17 cellular contexts compared by ENCODE assay signal in the genomic region with DNA sequence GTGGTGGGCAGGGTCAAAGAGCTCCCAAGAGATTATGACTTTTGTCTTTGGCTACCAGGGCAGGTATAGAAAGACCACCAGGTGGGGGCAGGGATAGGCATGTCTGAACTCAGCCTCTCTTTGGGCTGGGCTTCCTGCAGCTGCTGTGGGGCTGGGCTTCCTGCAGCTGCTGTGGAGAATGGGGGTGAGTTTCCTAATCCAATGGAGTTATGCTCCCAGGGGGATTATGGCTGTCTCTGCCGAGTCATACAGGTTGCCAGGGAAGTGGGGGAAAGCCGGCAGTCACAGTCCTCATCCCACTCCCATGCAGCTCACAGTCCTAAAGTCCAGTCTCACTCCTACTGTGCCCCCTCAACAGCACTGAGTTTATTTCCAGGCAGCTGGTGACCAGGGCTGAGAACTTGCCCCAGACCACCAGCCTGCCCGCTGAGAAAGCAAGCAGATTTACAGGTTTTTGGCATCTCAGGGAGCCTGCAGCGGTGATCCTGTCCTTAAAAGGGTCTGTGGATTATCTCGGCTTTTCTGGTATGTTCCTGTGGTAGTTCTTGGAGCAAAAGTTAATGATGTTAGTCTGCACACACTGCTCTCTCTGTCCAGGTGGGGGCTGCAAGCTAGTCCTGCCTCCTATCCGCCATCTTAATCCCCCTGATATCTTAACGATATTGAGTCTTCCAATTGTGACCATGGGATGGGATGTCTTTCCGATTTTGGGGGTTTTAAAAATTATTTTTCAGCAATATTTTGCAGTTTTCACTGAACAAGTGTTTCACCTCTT.
DNase-seq lines count a peak whose midpoint lies in the region; ATAC-seq and TF ChIP-seq lines count a peak whose summit lies in the region.
"Had no signal": no experiment of that assay in that cellular context is flagged by ENCODE, and none has a peak within 500 bp of the region (broad histone marks: within the 10 kb centered on the region; RNA-seq: fewer than 3 reads in every experiment).

No MANE protein-coding gene starts in this region.

- no peak overlapping the region for H3K4me3 ChIP-seq in Caco-2 (ENCODE audit: low read depth, low read length)
- H3K4me3 ChIP-seq: HAP-1 had no signal

- H3K27ac Mint-ChIP-seq in Caco-2 (ENCODE audit: unreplicated experiment): no peak overlapping the region

- DNase-seq in NCI-H2171 treated with DMSO at 0.1 percent for 48 hours (lab: John Stamatoyannopoulos, UW): peak; percentile 21
- DNase-seq in NCI-H2171 (lab: John Stamatoyannopoulos, UW): no peak
- peak; percentile 97 for DNase-seq in NCI-H345 treated with DMSO at 0.1 percent for 48 hours (lab: John Stamatoyannopoulos, UW; ENCODE audit: unreplicated experiment)
- DNase-seq in SK-N-DZ (ENCODE audit: low spot score): peak; percentile 1
- no peak for DNase-seq in activated T-cell treated with anti-CD3 and anti-CD28 coated beads, Interleukin-2, amount 50 U/mL, for 4 hours
- no peak for DNase-seq in Caco-2
- no peak for DNase-seq in activated gamma-delta T cell treated with Interleukin-2 at 50 U/mL for 16 hours
- DNase-seq: COR-L47, IMR-90, Karpas-422, MM.1S, NCI-H2029 treated with DMSO at 0.1 percent for 48 hours, NCI-H446 treated with DMSO at 0.1 percent for 48 hours, OCI-M1, SHP77 treated with DMSO at 0.1 percent for 48 hours, T-helper 2 cell had no signal

- H3K4me3 Mint-ChIP-seq in activated T-cell treated with anti-CD3 and anti-CD28 coated beads, Interleukin-2, amount 50 U/mL, for 4 hours: no peak overlapping the region
- H3K4me3 Mint-ChIP-seq in Caco-2 (ENCODE audit: unreplicated experiment): no peak overlapping the region

- no peak for TF ChIP-seq CTCF in Caco-2 (IDR thresholded peaks at IDR 0.05; ENCODE audit: insufficient read depth in 1 of 2, low read depth in 1 of 2, low read length in 1 of 2, severe bottlenecking in 1 of 2, unreplicated experiment in 1 of 2)

- no peaks in the 10 kb centered on the region for H3K4me1 Mint-ChIP-seq in activated T-cell treated with anti-CD3 and anti-CD28 coated beads, Interleukin-2, amount 50 U/mL, for 4 hours (ENCODE audit: low read depth)
- no peaks in the 10 kb centered on the region for H3K4me1 Mint-ChIP-seq in Caco-2 (ENCODE audit: low read depth, unreplicated experiment)

- no peaks in the 10 kb centered on the region for H3K27me3 ChIP-seq in Caco-2 (replicated peaks; ENCODE audit: control insufficient read depth, insufficient read depth, low read length)

- BruUV-seq in Caco-2 (replicated peaks; lab: Mats Ljungman, UMichigan): no TSS peak

- H3K27me3 Mint-ChIP-seq in activated T-cell treated with anti-CD3 and anti-CD28 coated beads, Interleukin-2, amount 50 U/mL, for 4 hours (ENCODE audit: low read depth): peaks cover 2% of the 10 kb centered on the region
- H3K27me3 Mint-ChIP-seq in Caco-2 (ENCODE audit: insufficient read depth, unreplicated experiment): peaks cover 14% of the 10 kb centered on the region

- no peaks in the 10 kb centered on the region for H3K9me3 ChIP-seq in Caco-2
- H3K9me3 ChIP-seq: HAP-1 had no signal

- H3K9me3 Mint-ChIP-seq in activated T-cell treated with anti-CD3 and anti-CD28 coated beads, Interleukin-2, amount 50 U/mL, for 4 hours: peaks cover 3% of the 10 kb centered on the region
- no peaks in the 10 kb centered on the region for H3K9me3 Mint-ChIP-seq in Caco-2 (ENCODE audit: unreplicated experiment)

- no peak for ATAC-seq in activated T-cell treated with anti-CD3 and anti-CD28 coated beads, Interleukin-2, amount 50 U/mL, for 4 hours

- intact Hi-C loops in Caco-2 (cut with micrococcal nuclease; ENCODE audit: unreplicated experiment): no loop called here

- POLR2A ChIA-PET in Caco-2 (lab: Charles Lee): no interaction called here

- CTCF ChIA-PET in Caco-2 (lab: Charles Lee): no interaction called here

- no peaks in the 10 kb centered on the region for H3K36me3 Mint-ChIP-seq in activated T-cell treated with anti-CD3 and anti-CD28 coated beads, Interleukin-2, amount 50 U/mL, for 4 hours (ENCODE audit: insufficient read depth)
- no peaks in the 10 kb centered on the region for H3K36me3 Mint-ChIP-seq in Caco-2 (ENCODE audit: insufficient read depth, unreplicated experiment)

- no peaks in the 10 kb centered on the region for H3K4me1 ChIP-seq in Caco-2
- H3K4me1 ChIP-seq: HAP-1 had no signal

- H3K36me3 ChIP-seq in Caco-2 (ENCODE audit: control insufficient read depth, insufficient read depth, low read length): no peaks in the 10 kb centered on the region
- H3K36me3 ChIP-seq: HAP-1 had no signal

Comparison
In these comparisons a context has a peak if more than half of its experiments do, and no peak if none do; other contexts are left out.
1. DNase-seq: peak in NCI-H2171 treated with DMSO at 0.1 percent for 48 hours (single experiment), NCI-H345 treated with DMSO at 0.1 percent for 48 hours (single experiment) and SK-N-DZ (single experiment); none in NCI-H2171 (single experiment), activated T-cell treated with anti-CD3 and anti-CD28 coated beads, Interleukin-2, amount 50 U/mL, for 4 hours (single experiment), Caco-2 (0 of 2) and activated gamma-delta T cell treated with Interleukin-2 at 50 U/mL for 16 hours (single experiment).